In the genomic region with DNA sequence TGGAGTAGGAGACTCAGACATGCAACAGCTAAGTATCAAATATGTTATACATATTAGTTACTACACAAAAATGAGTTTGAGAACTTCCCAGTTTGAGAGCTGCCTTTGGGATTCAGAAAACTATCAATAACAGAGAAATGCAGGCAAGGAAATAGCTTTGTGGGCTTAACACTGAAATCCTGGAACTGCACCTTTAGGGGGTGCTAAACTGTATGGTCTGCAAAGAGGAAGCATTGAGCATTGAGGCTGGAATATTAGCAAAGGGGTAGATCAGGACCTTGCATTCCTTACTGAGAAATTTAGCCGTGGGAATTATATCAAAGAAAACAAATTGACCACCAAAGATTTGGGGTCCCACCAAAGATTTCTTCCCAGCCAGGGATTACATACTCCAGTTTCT, we compare ENCODE assay signal across 9 cellular contexts.
DNase-seq lines count a peak whose midpoint lies in the region; ATAC-seq and TF ChIP-seq lines count a peak whose summit lies in the region.
"Had no signal": no experiment of that assay in that cellular context is flagged by ENCODE, and none has a peak within 500 bp of the region (broad histone marks: within the 10 kb centered on the region; RNA-seq: fewer than 3 reads in every experiment).

No MANE protein-coding gene starts in this region.

- H3K27me3 ChIP-seq in left ventricle myocardium inferior (ENCODE audit: low read depth) (no peaks in the 10 kb centered on the region), gastroesophageal sphincter (no peaks in the 10 kb centered on the region), mesenchymal stem cell (ENCODE audit: control insufficient read depth in 1 of 2, insufficient read depth in 1 of 2, low read length in 2 of 2) (no peaks in the 10 kb centered on the region)

- H3K14ac ChIP-seq in mesenchymal stem cell (ENCODE audit: low read length in 2 of 2) = no peak overlapping the region

- H3K4me3 Mint-ChIP-seq in endothelial cell (ENCODE audit: unreplicated experiment) = no peak overlapping the region
- no peak overlapping the region for H3K4me3 Mint-ChIP-seq in natural killer cell treated with Interleukin-12 subunit alpha and Interleukin-12 subunit beta and Interleukin-15 and Interleukin-18, amount 100 ng/mL, for 72 hours
- H3K4me3 Mint-ChIP-seq: activated T-helper 17 cell treated with anti-CD3 and anti-CD28 coated beads, Interleukin-2, amount 50 U/mL, for 72 hours had no signal

- H3K23ac ChIP-seq in mesenchymal stem cell (ENCODE audit: low read length in 2 of 2) = no peak overlapping the region

- no peaks in the 10 kb centered on the region for H3K79me1 ChIP-seq in mesenchymal stem cell (replicated peaks; ENCODE audit: low read length, poor library complexity, severe bottlenecking)

- DNase-seq in left ventricle myocardium inferior = no peak
- DNase-seq in cardiac septum (ENCODE audit: low spot score) = no peak
- peak; percentile 48 for DNase-seq in NAMALWA (ENCODE audit: low spot score)
- peak; percentile 43 for DNase-seq in endothelial cell (ENCODE audit: low spot score)
- DNase-seq in mesenchymal stem cell = no peak
- DNase-seq in natural killer cell treated with Interleukin-12 subunit alpha and Interleukin-12 subunit beta and Interleukin-15 and Interleukin-18, amount 100 ng/mL, for 72 hours (ENCODE audit: low spot score) = no peak
- no peak for DNase-seq in caudate nucleus (lab: John Stamatoyannopoulos, UW)

- no peak overlapping the region for H3K27ac Mint-ChIP-seq in endothelial cell (ENCODE audit: unreplicated experiment)
- H3K27ac Mint-ChIP-seq in natural killer cell treated with Interleukin-12 subunit alpha and Interleukin-12 subunit beta and Interleukin-15 and Interleukin-18, amount 100 ng/mL, for 72 hours = no peak overlapping the region
- H3K27ac Mint-ChIP-seq: activated T-helper 17 cell treated with anti-CD3 and anti-CD28 coated beads, Interleukin-2, amount 50 U/mL, for 72 hours had no signal

- WGBS in gastroesophageal sphincter (ENCODE audit: low coverage in 1 of 2), 2 donors = 90% methylated on average over 1 of the region's 1 CpG; no CpG with 5 or more reads in 1 of the 2 donors
- 75% methylated on average over 1 of the region's 1 CpG for WGBS in mesenchymal stem cell

- H4K8ac ChIP-seq in mesenchymal stem cell (ENCODE audit: low read length) = no peak overlapping the region

- H3K27me3 Mint-ChIP-seq in endothelial cell (ENCODE audit: unreplicated experiment) = no peaks in the 10 kb centered on the region
- H3K27me3 Mint-ChIP-seq in natural killer cell treated with Interleukin-12 subunit alpha and Interleukin-12 subunit beta and Interleukin-15 and Interleukin-18, amount 100 ng/mL, for 72 hours = no peaks in the 10 kb centered on the region
- H3K27me3 Mint-ChIP-seq: activated T-helper 17 cell treated with anti-CD3 and anti-CD28 coated beads, Interleukin-2, amount 50 U/mL, for 72 hours had no signal

- H3K9ac ChIP-seq in mesenchymal stem cell (ENCODE audit: low read length) = no peak overlapping the region

- no peak overlapping the region for H2BK120ac ChIP-seq in mesenchymal stem cell (ENCODE audit: low read depth, low read length)

- no peaks in the 10 kb centered on the region for H3K9me3 Mint-ChIP-seq in endothelial cell (ENCODE audit: unreplicated experiment)
- peaks cover 11% of the 10 kb centered on the region for H3K9me3 Mint-ChIP-seq in natural killer cell treated with Interleukin-12 subunit alpha and Interleukin-12 subunit beta and Interleukin-15 and Interleukin-18, amount 100 ng/mL, for 72 hours

- H3K4me3 ChIP-seq in left ventricle myocardium inferior (no peak overlapping the region), gastroesophageal sphincter (no peak overlapping the region), mesenchymal stem cell (ENCODE audit: insufficient read depth in 1 of 2, low read depth in 1 of 2, low read length in 2 of 2) (no peak overlapping the region)

- H3K27ac ChIP-seq in left ventricle myocardium inferior (replicated peaks) = no peak overlapping the region
- no peak overlapping the region for H3K27ac ChIP-seq in gastroesophageal sphincter
- H3K27ac ChIP-seq in mesenchymal stem cell (ENCODE audit: low read length, poor library complexity, severe bottlenecking) = no peak overlapping the region
- H3K27ac ChIP-seq in caudate nucleus (ENCODE audit: low read depth, low read length) = no peak overlapping the region

- intact Hi-C loops in left ventricle myocardium inferior (cut with micrococcal nuclease) = no loop called here
- intact Hi-C loops in cardiac septum (cut with DNase I) = no loop called here

- no peak overlapping the region for H3K4me2 ChIP-seq in mesenchymal stem cell (ENCODE audit: low read length, poor library complexity, severe bottlenecking)

- no peak overlapping the region for H2AFZ ChIP-seq in mesenchymal stem cell (ENCODE audit: low read depth, low read length)

- H3K18ac ChIP-seq in mesenchymal stem cell (ENCODE audit: low read depth in 1 of 2, low read length in 2 of 2) = no peak overlapping the region

- no peak for TF ChIP-seq POLR2A in gastroesophageal sphincter (IDR thresholded peaks at IDR 0.05)

- no peaks in the 10 kb centered on the region for H3K36me3 Mint-ChIP-seq in endothelial cell (ENCODE audit: low read depth, unreplicated experiment)
- H3K36me3 Mint-ChIP-seq in natural killer cell treated with Interleukin-12 subunit alpha and Interleukin-12 subunit beta and Interleukin-15 and Interleukin-18, amount 100 ng/mL, for 72 hours = peaks cover 9% of the 10 kb centered on the region

- H4K91ac ChIP-seq in mesenchymal stem cell (ENCODE audit: low read length) = no peak overlapping the region

- H3K4me1 ChIP-seq in left ventricle myocardium inferior (no peaks in the 10 kb centered on the region), gastroesophageal sphincter (no peaks in the 10 kb centered on the region), mesenchymal stem cell (ENCODE audit: control insufficient read depth, insufficient read depth, low read depth, low read length) (no peaks in the 10 kb centered on the region)

- no peak overlapping the region for H2BK12ac ChIP-seq in mesenchymal stem cell (ENCODE audit: low read length in 2 of 2)

- H2AK5ac ChIP-seq in mesenchymal stem cell (ENCODE audit: low read length, severe bottlenecking) = no peak overlapping the region

- H3K36me3 ChIP-seq in left ventricle myocardium inferior = no peaks in the 10 kb centered on the region
- H3K36me3 ChIP-seq in gastroesophageal sphincter = no peaks in the 10 kb centered on the region
- H3K36me3 ChIP-seq in mesenchymal stem cell (ENCODE audit: control insufficient read depth in 1 of 2, insufficient read depth in 2 of 2, low read depth in 1 of 2, low read length in 2 of 2) = no peaks in the 10 kb centered on the region

- no peak overlapping the region for H2BK5ac ChIP-seq in mesenchymal stem cell (ENCODE audit: low read depth, low read length, poor library complexity, severe bottlenecking)

- TF ChIP-seq CTCF in left ventricle myocardium inferior (IDR thresholded peaks at IDR 0.05; ENCODE audit: borderline replicate concordance) (peak; percentile 44), endothelial cell (IDR thresholded peaks at IDR 0.05; ENCODE audit: unreplicated experiment) (peak; percentile 75), gastroesophageal sphincter (IDR thresholded peaks at IDR 0.05) (no peak)

- no peak overlapping the region for H3K4ac ChIP-seq in mesenchymal stem cell (ENCODE audit: low read depth in 1 of 2, low read length in 2 of 2)

- ATAC-seq in gastroesophageal sphincter = no peak
- ATAC-seq in natural killer cell treated with Interleukin-12 subunit alpha and Interleukin-12 subunit beta and Interleukin-15 and Interleukin-18, amount 100 ng/mL, for 72 hours = no peak
- ATAC-seq: activated T-helper 17 cell treated with anti-CD3 and anti-CD28 coated beads, Interleukin-2, amount 50 U/mL, for 72 hours had no signal

- no peak overlapping the region for H2BK15ac ChIP-seq in mesenchymal stem cell (ENCODE audit: low read depth, poor library complexity, severe bottlenecking)

- H3K9me3 ChIP-seq in left ventricle myocardium inferior (replicated peaks) (peaks cover 19% of the 10 kb centered on the region), gastroesophageal sphincter (peaks cover 0 to 7% (median 0%) of the 10 kb centered on the region in 3 donors), mesenchymal stem cell (ENCODE audit: control insufficient read depth, low read length) (peaks cover 4% of the 10 kb centered on the region)

- TF ChIP-seq EP300 in gastroesophageal sphincter (IDR thresholded peaks at IDR 0.05) = no peak

- H3K4me1 Mint-ChIP-seq in endothelial cell (ENCODE audit: unreplicated experiment) = peaks cover 2% of the 10 kb centered on the region
- H3K4me1 Mint-ChIP-seq in natural killer cell treated with Interleukin-12 subunit alpha and Interleukin-12 subunit beta and Interleukin-15 and Interleukin-18, amount 100 ng/mL, for 72 hours (ENCODE audit: low read depth in 2 of 2) = no peaks in the 10 kb centered on the region
- H3K4me1 Mint-ChIP-seq: activated T-helper 17 cell treated with anti-CD3 and anti-CD28 coated beads, Interleukin-2, amount 50 U/mL, for 72 hours had no signal

Comparison
In these comparisons a context has a peak if more than half of its experiments do, and no peak if none do; other contexts are left out.
1. DNase-seq: peak in NAMALWA (single experiment) and endothelial cell (single experiment); none in left ventricle myocardium inferior (single experiment), cardiac septum (single experiment), mesenchymal stem cell (single experiment), natural killer cell treated with Interleukin-12 subunit alpha and Interleukin-12 subunit beta and Interleukin-15 and Interleukin-18, amount 100 ng/mL, for 72 hours (single experiment) and caudate nucleus (0 of 61).
2. CTCF ChIP-seq: peak in left ventricle myocardium inferior (single experiment) and endothelial cell (single experiment); none in gastroesophageal sphincter (0 of 4).